In genomic region chr3:49607105-49607591, GRCh38 we compare ENCODE assay signal across 11 cellular contexts. TPM values are rescaled to one million over a fixed set of nuclear protein-coding genes. Genes with fewer than 3 reads are reported as not detected.
DNase-seq lines count a peak whose midpoint lies in the region; ATAC-seq and TF ChIP-seq lines count a peak whose summit lies in the region.
"Had no signal": no experiment of that assay in that cellular context is flagged by ENCODE, and none has a peak within 500 bp of the region (broad histone marks: within the 10 kb centered on the region; RNA-seq: fewer than 3 reads in every experiment).

No MANE protein-coding gene starts in this region.

- peak overlapping the region; percentile 86 for H3K27ac Mint-ChIP-seq in MCF 10A (ENCODE audit: low read depth, unreplicated experiment)
- H3K27ac Mint-ChIP-seq: activated naive CD8-positive, alpha-beta T cell treated with anti-CD3 and anti-CD28 coated beads for 36 hours; natural killer cell had no signal

- DNase-seq in LoVo (ENCODE audit: low spot score) (peak; percentile 28), MCF 10A (ENCODE audit: unreplicated experiment) (peak; percentile 83), kidney tubule cell (ENCODE audit: low spot score) (peak; percentile 63), superior temporal gyrus (ENCODE audit: extremely low spot score) (peak; percentile 47), GM10266 (ENCODE audit: extremely low spot score) (no peak)
- DNase-seq: activated naive CD8-positive, alpha-beta T cell treated with anti-CD3 and anti-CD28 coated beads for 36 hours; islet precursor cell; natural killer cell; NCI-H526 had no signal

- H3K4me3 Mint-ChIP-seq in MCF 10A (ENCODE audit: unreplicated experiment) = no peak overlapping the region
- H3K4me3 Mint-ChIP-seq: activated naive CD8-positive, alpha-beta T cell treated with anti-CD3 and anti-CD28 coated beads for 36 hours; natural killer cell had no signal

- peaks cover 12% of the 10 kb centered on the region for H3K36me3 Mint-ChIP-seq in MCF 10A (ENCODE audit: insufficient read depth, unreplicated experiment)
- H3K36me3 Mint-ChIP-seq: natural killer cell had no signal

- POLR2A ChIA-PET in MCF 10A (lab: Yijun Ruan, JAX) = interaction anchor here (0.6 to 1.0 kb wide), 3 partner anchors 24 to 62 kb away, joined by 3 to 4 read pairs (median 3); no protein-coding TSS in a partner anchor

- no peak for ATAC-seq in HG03565 (IDR thresholded peaks at IDR 0.05; ENCODE audit: unreplicated experiment)
- no peak for ATAC-seq in GM18505 (IDR thresholded peaks at IDR 0.05; ENCODE audit: unreplicated experiment)
- ATAC-seq: natural killer cell had no signal

- TF ChIP-seq CTCF in MCF 10A (IDR thresholded peaks at IDR 0.05; ENCODE audit: unreplicated experiment) (no peak), GM10266 (IDR thresholded peaks at IDR 0.05; ENCODE audit: control insufficient read depth, insufficient read depth, low read depth, missing control alignments) (no peak)

- CTCF ChIA-PET in MCF 10A (lab: Yijun Ruan, JAX) = interaction anchor here (0.6 to 1.9 kb wide), 2 partner anchors 45 to 67 kb away, joined by 3 to 7 read pairs; no protein-coding TSS in a partner anchor

- peaks cover 26% of the 10 kb centered on the region for H3K4me1 Mint-ChIP-seq in MCF 10A (ENCODE audit: insufficient read depth, unreplicated experiment)

- BruUV-seq in MCF 10A (replicated peaks; lab: Mats Ljungman, UMichigan) = no TSS peak

- no peaks in the 10 kb centered on the region for H3K27me3 Mint-ChIP-seq in MCF 10A (ENCODE audit: insufficient read depth, unreplicated experiment)
- H3K27me3 Mint-ChIP-seq: activated naive CD8-positive, alpha-beta T cell treated with anti-CD3 and anti-CD28 coated beads for 36 hours had no signal

- TF ChIP-seq POLR2A in GM18505 (IDR thresholded peaks at IDR 0.05; ENCODE audit: borderline replicate concordance, extremely low read depth, insufficient read depth, insufficient read length) = no peak

- intact Hi-C loops in MCF 10A (cut with micrococcal nuclease) = no loop called here

- no peaks in the 10 kb centered on the region for H3K9me3 Mint-ChIP-seq in MCF 10A (ENCODE audit: unreplicated experiment)
- H3K9me3 Mint-ChIP-seq: natural killer cell had no signal

RNA-seq across cellular contexts. Expression of gene BSN, which starts 52.9 kb away (rescaled TPM):
- total RNA-seq in MCF 10A (2022) = 0.10 and 0.37 TPM in 2 replicates
